Comparison of ENCODE assay signal across 16 cellular contexts in genomic region chr18:9831046-9831722, GRCh38. TPM values are rescaled to one million over a fixed set of nuclear protein-coding genes. Genes with fewer than 3 reads are reported as not detected.
A peak's percentile ranks its signal among the peaks of the same experiment; 100 is the strongest.
DNase-seq lines count a peak whose midpoint lies in the region; ATAC-seq and TF ChIP-seq lines count a peak whose summit lies in the region.
"Had no signal": no experiment of that assay in that cellular context is flagged by ENCODE, and none has a peak within 500 bp of the region (broad histone marks: within the 10 kb centered on the region; RNA-seq: fewer than 3 reads in every experiment).

No MANE protein-coding gene starts in this region.

- H3K27ac ChIP-seq in adipose tissue (ENCODE audit: low read depth, low read length) (peak overlapping the region; percentile 34), gastroesophageal sphincter (peak overlapping the region in 3 of 4 donors; percentile 29 to 68 (median 66))
- no peak overlapping the region for H3K27ac ChIP-seq in CD4-positive, alpha-beta memory T cell (ENCODE audit: low read depth, low read length)

- no peak overlapping the region for H3K27ac Mint-ChIP-seq in progenitor cell of endocrine pancreas
- no peak overlapping the region for H3K27ac Mint-ChIP-seq in CD4-positive, alpha-beta memory T cell
- no peak overlapping the region for H3K27ac Mint-ChIP-seq in activated CD4-positive, alpha-beta T cell treated with anti-CD3 and anti-CD28 coated beads for 36 hours
- H3K27ac Mint-ChIP-seq: activated B cell treated with CpG ODN at 0.5 μM for 24 hours, B cell had no signal

- WGBS in adipose tissue, 3 donors = 77 to 85% (median 84%) methylated on average over 13 of the region's 13 CpGs
- WGBS in gastroesophageal sphincter (ENCODE audit: low coverage in 1 of 2), 2 donors = 54 to 61% methylated on average over 4 to 6 of the region's 13 CpGs

- H3K4me3 ChIP-seq in GM12865 (ENCODE audit: low read depth, low read length) (no peak overlapping the region), gastroesophageal sphincter (no peak overlapping the region)
- H3K4me3 ChIP-seq in CD4-positive, alpha-beta memory T cell (ENCODE audit: low read length in 2 of 2) = no peak overlapping the region

- TF ChIP-seq POLR2A in gastroesophageal sphincter (IDR thresholded peaks at IDR 0.05) (no peak), GM18505 (IDR thresholded peaks at IDR 0.05; ENCODE audit: borderline replicate concordance, extremely low read depth, insufficient read depth, insufficient read length) (no peak)

- no peaks in the 10 kb centered on the region for H3K36me3 Mint-ChIP-seq in progenitor cell of endocrine pancreas (ENCODE audit: insufficient read depth)
- H3K36me3 Mint-ChIP-seq in CD4-positive, alpha-beta memory T cell = no peaks in the 10 kb centered on the region
- no peaks in the 10 kb centered on the region for H3K36me3 Mint-ChIP-seq in activated CD4-positive, alpha-beta T cell treated with anti-CD3 and anti-CD28 coated beads for 36 hours (ENCODE audit: low read depth)

- H3K9me3 ChIP-seq in gastroesophageal sphincter = no peaks in the 10 kb centered on the region
- no peaks in the 10 kb centered on the region for H3K9me3 ChIP-seq in CD4-positive, alpha-beta memory T cell (ENCODE audit: control insufficient read depth in 1 of 2, low read length in 2 of 2)

- CTCF ChIA-PET in CD4-positive, alpha-beta memory T cell (lab: Charles Lee; ENCODE audit: partially characterized antibody) = no interaction called here
- CTCF ChIA-PET in activated CD4-positive, alpha-beta T cell treated with anti-CD3 and anti-CD28 coated beads for 36 hours (lab: Charles Lee) = interaction anchor here (0.7 to 1.5 kb wide), 4 partner anchors 16 to 687 kb away, joined by 3 to 5 read pairs (median 4); no protein-coding TSS in a partner anchor

- H3K4me1 Mint-ChIP-seq in progenitor cell of endocrine pancreas (ENCODE audit: low read depth) = peaks cover 14% of the 10 kb centered on the region
- no peaks in the 10 kb centered on the region for H3K4me1 Mint-ChIP-seq in CD4-positive, alpha-beta memory T cell
- no peaks in the 10 kb centered on the region for H3K4me1 Mint-ChIP-seq in activated CD4-positive, alpha-beta T cell treated with anti-CD3 and anti-CD28 coated beads for 36 hours

- peaks cover 3 to 62% (median 5%) of the 10 kb centered on the region in 3 donors for H3K4me1 ChIP-seq in gastroesophageal sphincter
- no peaks in the 10 kb centered on the region for H3K4me1 ChIP-seq in CD4-positive, alpha-beta memory T cell (ENCODE audit: insufficient read depth, low read length)

- H3K9me3 Mint-ChIP-seq in progenitor cell of endocrine pancreas (ENCODE audit: low read depth) = no peaks in the 10 kb centered on the region
- peaks cover 0 to 5% (median 0%) of the 10 kb centered on the region in 8 donors for H3K9me3 Mint-ChIP-seq in CD4-positive, alpha-beta memory T cell
- no peaks in the 10 kb centered on the region for H3K9me3 Mint-ChIP-seq in activated CD4-positive, alpha-beta T cell treated with anti-CD3 and anti-CD28 coated beads for 36 hours (ENCODE audit: low read depth)
- H3K9me3 Mint-ChIP-seq: activated B cell treated with CpG ODN at 0.5 μM for 24 hours had no signal

- H3K36me3 ChIP-seq in gastroesophageal sphincter = no peaks in the 10 kb centered on the region
- no peaks in the 10 kb centered on the region for H3K36me3 ChIP-seq in CD4-positive, alpha-beta memory T cell (ENCODE audit: insufficient read depth, low read length)

- peaks cover 9% of the 10 kb centered on the region for H3K27me3 Mint-ChIP-seq in progenitor cell of endocrine pancreas
- H3K27me3 Mint-ChIP-seq in CD4-positive, alpha-beta memory T cell = peaks cover 10 to 15% of the 10 kb centered on the region in 2 donors
- H3K27me3 Mint-ChIP-seq in activated CD4-positive, alpha-beta T cell treated with anti-CD3 and anti-CD28 coated beads for 36 hours = peaks cover 4% of the 10 kb centered on the region
- H3K27me3 Mint-ChIP-seq: activated B cell treated with CpG ODN at 0.5 μM for 24 hours, B cell had no signal

- ATAC-seq in gastroesophageal sphincter (no peak), GM18505 (IDR thresholded peaks at IDR 0.05; ENCODE audit: unreplicated experiment) (no peak)
- ATAC-seq in activated CD4-positive, alpha-beta T cell treated with anti-CD3 and anti-CD28 coated beads for 36 hours = no peak
- ATAC-seq: esophagus mucosa had no signal

- no peak overlapping the region for H3K4me3 Mint-ChIP-seq in progenitor cell of endocrine pancreas (ENCODE audit: low read depth)
- H3K4me3 Mint-ChIP-seq in CD4-positive, alpha-beta memory T cell = no peak overlapping the region
- no peak overlapping the region for H3K4me3 Mint-ChIP-seq in activated CD4-positive, alpha-beta T cell treated with anti-CD3 and anti-CD28 coated beads for 36 hours
- H3K4me3 Mint-ChIP-seq: activated B cell treated with CpG ODN at 0.5 μM for 24 hours, B cell had no signal

- TF ChIP-seq CTCF in GM12865 (IDR thresholded peaks at IDR 0.05; ENCODE audit: insufficient read depth, low read depth, low read length, missing control alignments) = peak; percentile 2
- peak in 2 of 4 experiments; percentile 4 to 14 for TF ChIP-seq CTCF in gastroesophageal sphincter (IDR thresholded peaks at IDR 0.05)
- peak; percentile 30 for TF ChIP-seq CTCF in progenitor cell of endocrine pancreas (IDR thresholded peaks at IDR 0.05; ENCODE audit: unreplicated experiment)

- POLR2A ChIA-PET in CD4-positive, alpha-beta memory T cell (lab: Charles Lee; ENCODE audit: partially characterized antibody) = no interaction called here
- POLR2A ChIA-PET in activated CD4-positive, alpha-beta T cell treated with anti-CD3 and anti-CD28 coated beads for 36 hours (lab: Charles Lee) = no interaction called here

- TF ChIP-seq EP300 in gastroesophageal sphincter (IDR thresholded peaks at IDR 0.05) = no peak

- DNase-seq in GM12865 (ENCODE audit: low read depth) = no peak
- DNase-seq in progenitor cell of endocrine pancreas (ENCODE audit: low spot score, unreplicated experiment) = no peak
- no peak for DNase-seq in CD4-positive, alpha-beta memory T cell
- no peak for DNase-seq in activated CD4-positive, alpha-beta T cell treated with anti-CD3 and anti-CD28 coated beads for 36 hours
- DNase-seq in NCI-H2171 (lab: John Stamatoyannopoulos, UW) = no peak
- DNase-seq: activated B cell treated with CpG ODN at 0.5 μM for 24 hours; activated naive CD4-positive, alpha-beta T cell treated with Interleukin-2 at 50 U/mL for 16 hours; MV-4-11; posterior cingulate gyrus; stimulated activated CD4-positive, alpha-beta T cell treated with anti-CD3 and anti-CD28 coated beads, Interleukin-1b, Interleukin-23, amount 100 ng/mL, for 48 hours; stimulated activated CD8-positive, alpha-beta memory T cell treated with anti-CD3 and anti-CD28 coated beads, Interleukin-4, amount 100 ng/mL, for 48 hours had no signal

- intact Hi-C loops in CD4-positive, alpha-beta memory T cell (cut with micrococcal nuclease) = no loop called here
- intact Hi-C loops in activated CD4-positive, alpha-beta T cell treated with anti-CD3 and anti-CD28 coated beads for 36 hours (cut with DNase I, micrococcal nuclease) = no loop called here

- no peaks in the 10 kb centered on the region for H3K27me3 ChIP-seq in gastroesophageal sphincter
- no peaks in the 10 kb centered on the region for H3K27me3 ChIP-seq in CD4-positive, alpha-beta memory T cell (ENCODE audit: insufficient read depth, low read length)

RNA-seq across cellular contexts. Expression of gene TXNDC2, which starts 54.6 kb away (rescaled TPM):
- under 1 TPM in 1 of 3 donors, not detected in 2; 0.01 TPM for polyA plus RNA-seq in adipose tissue
- under 1 TPM in 2 of 4 donors, not detected in 2; 0.62 to 0.96 TPM for total RNA-seq in gastroesophageal sphincter
- not detected in 2 replicates for total RNA-seq in progenitor cell of endocrine pancreas
- total RNA-seq in CD4-positive, alpha-beta memory T cell = not detected
- not detected for polyA plus RNA-seq in CD4-positive, alpha-beta memory T cell
- not detected for total RNA-seq in activated CD4-positive, alpha-beta T cell treated with anti-CD3 and anti-CD28 coated beads for 36 hours
- total RNA-seq: esophagus mucosa had no signal
